ENCODE assay signal across 8 cellular contexts in genomic region chr19:1094978-1095701, GRCh38. TPM values are rescaled to one million over a fixed set of nuclear protein-coding genes. Genes with fewer than 3 reads are reported as not detected.
A peak's percentile ranks its signal among the peaks of the same experiment; 100 is the strongest.
DNase-seq lines count a peak whose midpoint lies in the region; ATAC-seq and TF ChIP-seq lines count a peak whose summit lies in the region.

TSS of gene POLR2E (minus strand) at chr19:1095375. CDS start at chr19:1095315, 60 bp downstream.

- DNase-seq in GM13977 (ENCODE audit: low spot score) = peak; percentile 99
- DNase-seq in NCI-H1694 treated with DMSO at 0.1 percent for 48 hours (lab: John Stamatoyannopoulos, UW) = peak; percentile 87
- DNase-seq in anterior cingulate cortex (lab: John Stamatoyannopoulos, UW) = peak; percentile 85 to 99 (median 98)
- peak; percentile 99 for DNase-seq in right atrium auricular region (ENCODE audit: low spot score)
- peak; percentile 94 for DNase-seq in pulmonary artery endothelial cell (ENCODE audit: low read depth, low spot score)
- DNase-seq in uterus = peak; percentile 98 to 99

- H3K9me3 ChIP-seq in right atrium auricular region (no peaks in the 10 kb centered on the region), uterus (no peaks in the 10 kb centered on the region)

- no peak for TF ChIP-seq CTCF in GM13977 (IDR thresholded peaks at IDR 0.05; ENCODE audit: extremely low read depth, insufficient read depth, missing control alignments)
- peak in 1 of 2 donors; percentile 10 for TF ChIP-seq CTCF in right atrium auricular region (IDR thresholded peaks at IDR 0.05)
- peak in 1 of 4 experiments; percentile 34 for TF ChIP-seq CTCF in uterus (IDR thresholded peaks at IDR 0.05)

- peak; percentile 72 for ATAC-seq in HG02884 (IDR thresholded peaks at IDR 0.05; ENCODE audit: unreplicated experiment)

- no peaks in the 10 kb centered on the region for H3K27me3 ChIP-seq in right atrium auricular region
- H3K27me3 ChIP-seq in uterus = no peaks in the 10 kb centered on the region

- in situ Hi-C loops in GM13977 (cut with MboI; ENCODE audit: low pct_unique_long_range_greater_than_20kb, low sequenced_read_pairs, unreplicated experiment) = no loop called here

- H3K4me1 ChIP-seq in right atrium auricular region = peaks cover 0 to 42% of the 10 kb centered on the region in 2 donors
- H3K4me1 ChIP-seq in uterus = peaks cover 3 to 10% of the 10 kb centered on the region in 2 donors

- H3K4me3 ChIP-seq in right atrium auricular region (peak within 1 kb of the TSS; percentile 91 to 98), uterus (peak within 1 kb of the TSS; percentile 91 to 95)

- H3K27ac ChIP-seq in right atrium auricular region = peak within 1 kb of the TSS; percentile 76 to 77
- peak within 1 kb of the TSS; percentile 74 to 77 for H3K27ac ChIP-seq in uterus

- peak; percentile 87 to 88 for TF ChIP-seq POLR2A in uterus (IDR thresholded peaks at IDR 0.05)

- intact Hi-C loops in T-helper 2 cell treated with Interferon-gamma antibody and Interleukin-4, amounts not matched to agents 100 ng/mL and 5 ng/mL, for 36 hours (cut with micrococcal nuclease) = loop anchor here (1.0 to 2.0 kb wide), 2 partner anchors 8 to 146 kb away; partner anchors contain the start of genes ATP5F1D and GPX4
- intact Hi-C loops in uterus (cut with DNase I; ENCODE audit: low total_unique reads) = no loop called here

- peaks cover 28% of the 10 kb centered on the region for H3K36me3 ChIP-seq in right atrium auricular region
- H3K36me3 ChIP-seq in uterus = no peaks in the 10 kb centered on the region

RNA-seq across cellular contexts. Expression of gene POLR2E, which starts in this region (rescaled TPM):
- total RNA-seq in T-helper 2 cell treated with Interferon-gamma antibody and Interleukin-4, amounts not matched to agents 100 ng/mL and 5 ng/mL, for 36 hours = 169 and 178 TPM in 2 replicates
- total RNA-seq in right atrium auricular region (100 to 1,000 TPM; 149 to 252 TPM), pulmonary artery endothelial cell (133 and 163 TPM in 2 replicates), uterus (100 to 1,000 TPM in 1 of 4 donors, 10 to 100 TPM in 3; 13.6 to 112 (median 59.8) TPM)

Comparison
In these comparisons a context has a peak if more than half of its experiments do, and no peak if none do; other contexts are left out.
1. Peak in every context shown above with its lines: DNase-seq, ATAC-seq, H3K4me3 ChIP-seq and H3K27ac ChIP-seq.